ENCODE assay signal across 8 cellular contexts in the genomic region with DNA sequence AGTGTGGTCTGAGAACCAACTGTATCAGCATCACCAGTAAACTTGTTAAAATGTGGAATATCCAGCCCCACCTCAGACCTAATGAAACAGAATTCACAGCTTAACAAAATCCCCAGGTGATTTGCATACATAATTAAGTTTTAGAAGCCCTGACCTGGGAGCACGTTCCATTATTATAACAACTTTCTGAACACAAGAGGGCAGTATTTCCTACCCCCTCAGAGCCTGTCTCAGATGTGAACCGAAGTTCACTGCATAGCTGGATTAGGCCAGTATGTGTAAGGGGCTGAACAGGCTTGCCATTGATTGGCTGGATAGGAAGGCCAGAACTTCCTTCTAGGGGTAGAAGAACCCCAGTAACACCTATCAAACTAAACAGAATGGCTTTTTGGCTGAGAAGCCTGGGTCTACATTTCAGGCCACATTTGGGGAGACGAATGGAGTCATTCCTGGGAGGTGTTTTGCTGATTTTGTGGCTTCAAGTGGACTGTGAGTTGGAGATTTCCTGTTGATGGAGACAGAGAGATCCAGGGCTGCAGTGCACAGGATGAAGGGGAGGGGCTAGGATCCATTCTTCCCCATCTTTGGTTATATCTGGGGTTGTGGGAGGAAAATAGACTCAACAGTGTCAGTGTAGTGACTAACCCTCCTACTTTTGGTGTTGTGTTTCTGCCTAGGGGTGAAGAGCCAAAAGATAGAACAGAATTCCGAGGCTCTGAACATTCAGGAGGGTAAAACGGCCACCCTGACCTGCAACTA.
DNase-seq lines count a peak whose midpoint lies in the region; ATAC-seq and TF ChIP-seq lines count a peak whose summit lies in the region.

No MANE protein-coding gene starts in this region.

- H3K36me3 ChIP-seq in DND-41 (ENCODE audit: insufficient read depth, low read length) (no peaks in the 10 kb centered on the region), PC-3 (ENCODE audit: low read depth, low read length) (no peaks in the 10 kb centered on the region), osteoblast (ENCODE audit: insufficient read depth, low read length) (no peaks in the 10 kb centered on the region)

- H3K4me1 ChIP-seq in DND-41 (ENCODE audit: insufficient read depth, low read length) (no peaks in the 10 kb centered on the region), PC-3 (ENCODE audit: insufficient read depth, low read length) (peaks cover 10% of the 10 kb centered on the region), osteoblast (ENCODE audit: insufficient read depth, low read length) (no peaks in the 10 kb centered on the region)

- ATAC-seq in DND-41 (ENCODE audit: insufficient read depth, low read depth) (peak; percentile 74), PC-3 (peak; percentile 77), HG02981 (IDR thresholded peaks at IDR 0.05; ENCODE audit: unreplicated experiment) (no peak)

- H4K20me1 ChIP-seq in DND-41 (ENCODE audit: insufficient read depth, low read length) (no peaks in the 10 kb centered on the region), PC-3 (ENCODE audit: low read length) (no peaks in the 10 kb centered on the region), osteoblast (ENCODE audit: insufficient read depth, low read length) (no peaks in the 10 kb centered on the region)

- no peaks in the 10 kb centered on the region for H3K9me2 ChIP-seq in PC-3 (replicated peaks; ENCODE audit: low read length)

- H3K9me3 ChIP-seq in DND-41 (ENCODE audit: insufficient read depth, low read length, severe bottlenecking) (no peaks in the 10 kb centered on the region), PC-3 (ENCODE audit: low read length) (no peaks in the 10 kb centered on the region), osteoblast (ENCODE audit: low read depth, low read length) (no peaks in the 10 kb centered on the region)

- no peak overlapping the region for H3K9ac ChIP-seq in DND-41 (ENCODE audit: low read depth, low read length)
- no peak overlapping the region for H3K9ac ChIP-seq in PC-3 (ENCODE audit: low read length)

- no TSS peak for BruUV-seq in PC-3 (replicated peaks; lab: Mats Ljungman, UMichigan)

- POLR2A ChIA-PET in PC-3 (lab: Charles Lee; ENCODE audit: unreplicated experiment) = no interaction called here

- peaks cover 7% of the 10 kb centered on the region for H3K27me3 ChIP-seq in DND-41 (ENCODE audit: insufficient read depth, low read length, poor library complexity)
- H3K27me3 ChIP-seq in PC-3 (ENCODE audit: low read length) = no peaks in the 10 kb centered on the region
- H3K27me3 ChIP-seq in osteoblast (ENCODE audit: insufficient read depth, low read length) = no peaks in the 10 kb centered on the region

- H3F3A ChIP-seq in PC-3 (ENCODE audit: low read length, unreplicated experiment) = no peaks in the 10 kb centered on the region

- H3K79me2 ChIP-seq in DND-41 (ENCODE audit: insufficient read depth, low read length) (no peaks in the 10 kb centered on the region), PC-3 (ENCODE audit: low read length) (no peaks in the 10 kb centered on the region), osteoblast (ENCODE audit: insufficient read depth, low read length) (no peaks in the 10 kb centered on the region)

- no peak overlapping the region for H3K27ac ChIP-seq in DND-41 (ENCODE audit: low read length)
- H3K27ac ChIP-seq in PC-3 (ENCODE audit: low read length) = no peak overlapping the region
- H3K27ac ChIP-seq in osteoblast (ENCODE audit: low read depth, low read length) = no peak overlapping the region

- CTCF ChIA-PET in PC-3 (lab: Charles Lee) = no interaction called here

- intact Hi-C loops in PC-3 (cut with micrococcal nuclease) = no loop called here

- H3K4me2 ChIP-seq in DND-41 (ENCODE audit: insufficient read depth, low read length) (no peak overlapping the region), PC-3 (ENCODE audit: low read length) (no peak overlapping the region), osteoblast (ENCODE audit: insufficient read depth, low read length) (no peak overlapping the region)

- TF ChIP-seq CTCF in DND-41 (IDR thresholded peaks at IDR 0.05; ENCODE audit: borderline replicate concordance, extremely low read depth, low read length, poor library complexity, severe bottlenecking) (peak; percentile 73), PC-3 (conservative IDR thresholded peaks at IDR 0.05; ENCODE audit: low read depth, low read length) (peak; percentile 76), choroid plexus epithelial cell (conservative IDR thresholded peaks at IDR 0.05; ENCODE audit: low read depth, low read length) (peak; percentile 49), osteoblast (IDR thresholded peaks at IDR 0.05; ENCODE audit: extremely low read depth, low read depth, low read length) (peak; percentile 36)

- H2AFZ ChIP-seq in DND-41 (ENCODE audit: low read depth, low read length) (no peak overlapping the region), PC-3 (ENCODE audit: low read length) (no peak overlapping the region), osteoblast (ENCODE audit: low read length) (no peak overlapping the region)

- DNase-seq in DND-41 (peak; percentile 10), H4 (ENCODE audit: low spot score) (peak; percentile 52), PC-3 (peak; percentile 53), choroid plexus epithelial cell (ENCODE audit: low read depth) (peak; percentile 34), osteoblast (ENCODE audit: insufficient read length, low spot score, missing footprints) (no peak), NCI-H146 (lab: John Stamatoyannopoulos, UW) (no peak), NOMO-1 treated with dmso at 0.1 percent for 144 hours (lab: John Stamatoyannopoulos, UW; ENCODE audit: unreplicated experiment) (no peak)

- H3K4me3 ChIP-seq in DND-41 (ENCODE audit: low read depth in 1 of 2, low read length in 2 of 2) = no peak overlapping the region
- no peak overlapping the region for H3K4me3 ChIP-seq in PC-3 (ENCODE audit: low read length)
- no peak overlapping the region for H3K4me3 ChIP-seq in choroid plexus epithelial cell (ENCODE audit: low read depth, low read length)
- H3K4me3 ChIP-seq in osteoblast (ENCODE audit: insufficient read depth, low read length) = no peak overlapping the region

Comparison
In these comparisons a context has a peak if more than half of its experiments do, and no peak if none do; other contexts are left out.
1. DNase-seq: peak in DND-41 (single experiment), H4 (single experiment), PC-3 (single experiment) and choroid plexus epithelial cell (single experiment); none in osteoblast (single experiment), NCI-H146 (single experiment) and NOMO-1 treated with dmso at 0.1 percent for 144 hours (single experiment).
2. Peak in every context shown above with its lines, with median percentiles within 50 percentile points of each other: CTCF ChIP-seq.